In the genomic region with DNA sequence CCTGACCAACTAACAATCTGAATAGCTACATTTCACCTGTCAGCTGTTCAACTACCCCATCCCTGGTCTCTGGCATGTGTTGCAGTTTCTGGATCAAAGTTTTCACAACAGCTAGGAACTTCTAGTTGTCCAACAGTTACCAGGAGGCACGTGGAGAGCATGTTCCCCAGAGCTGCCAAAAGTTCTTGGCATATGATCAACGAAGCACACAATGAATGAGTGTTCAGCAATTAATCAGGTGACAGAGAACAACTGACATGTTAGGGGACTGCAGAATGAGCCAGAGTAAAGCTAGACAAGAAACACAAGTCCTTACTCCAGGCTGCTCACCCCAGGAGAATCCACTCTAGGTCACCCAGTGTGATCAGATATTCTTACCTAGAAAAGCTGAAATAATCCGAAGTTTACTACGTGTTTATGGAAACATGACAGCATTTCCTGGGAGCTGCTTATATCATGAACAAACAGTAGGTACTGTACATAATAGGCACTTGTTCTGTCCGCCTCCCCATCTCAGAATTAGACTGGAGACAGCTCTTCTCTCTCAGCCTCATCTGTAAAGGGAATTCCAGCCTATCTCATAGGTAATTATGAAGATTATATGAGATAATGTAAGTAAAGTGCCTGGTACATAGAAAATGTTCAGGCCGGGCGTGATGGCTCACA, we compare ENCODE assay signal across 11 cellular contexts. TPM values are rescaled to one million over a fixed set of nuclear protein-coding genes. Genes with fewer than 3 reads are reported as not detected.
DNase-seq lines count a peak whose midpoint lies in the region; ATAC-seq, FAIRE-seq and TF ChIP-seq lines count a peak whose summit lies in the region.
"Had no signal": no experiment of that assay in that cellular context is flagged by ENCODE, and none has a peak within 500 bp of the region (broad histone marks: within the 10 kb centered on the region; RNA-seq: fewer than 3 reads in every experiment).

No MANE protein-coding gene starts in this region.

- H3K36me3 ChIP-seq in K562 (ENCODE audit: control insufficient read depth, insufficient read depth, low read length), result no peaks in the 10 kb centered on the region
- no peaks in the 10 kb centered on the region for H3K36me3 ChIP-seq in kidney (ENCODE audit: control insufficient read depth in 1 of 2, insufficient read depth in 2 of 2, low read length in 2 of 2)

- intact Hi-C loops in K562 (cut with micrococcal nuclease), result no loop called here
- intact Hi-C loops in kidney (cut with DNase I), result no loop called here

- H3K4me1 ChIP-seq in K562 (replicated peaks in 1 of 2; ENCODE audit: control insufficient read depth in 2 of 2, insufficient read depth in 2 of 2, low read length in 2 of 2), result no peaks in the 10 kb centered on the region
- peaks cover 4 to 5% of the 10 kb centered on the region in 2 donors for H3K4me1 ChIP-seq in kidney (ENCODE audit: control insufficient read depth in 1 of 2, insufficient read depth in 1 of 2, low read depth in 1 of 2, low read length in 2 of 2)

- no peak overlapping the region for H3K4me2 ChIP-seq in K562 (ENCODE audit: insufficient read depth, low read length)

- WGBS in K562 (ENCODE audit: insufficient coverage, low coverage, missing lambda C conversion rate), result 6% methylated on average over 7 of the region's 7 CpGs

- H3K27ac ChIP-seq in K562 (ENCODE audit: extremely low read depth, low read depth, low read length) (no peak overlapping the region), kidney (ENCODE audit: low read depth in 2 of 2, low read length in 2 of 2) (no peak overlapping the region), substantia nigra (ENCODE audit: low read depth, low read length, poor library complexity, severe bottlenecking) (peak overlapping the region; percentile 26)

- CTCF ChIA-PET in K562 (lab: Yijun Ruan, JAX; ENCODE audit: low intra/inter-chr PET ratio), result no interaction called here

- H3K9me3 ChIP-seq in K562 (replicated peaks; ENCODE audit: control insufficient read depth, insufficient read depth, low read depth, low read length) (no peaks in the 10 kb centered on the region), kidney (ENCODE audit: control insufficient read depth in 1 of 2, low read length in 2 of 2) (peaks cover 0 to 7% of the 10 kb centered on the region in 2 donors)

- TF ChIP-seq POLR2A in K562 (conservative IDR thresholded peaks at IDR 0.05), result no peak

- in situ Hi-C loops in K562 (cut with MboI), result no loop called here

- H4K20me1 ChIP-seq in K562 (replicated peaks; ENCODE audit: control insufficient read depth, insufficient read depth, low read length), result no peaks in the 10 kb centered on the region

- no peak overlapping the region for H2AFZ ChIP-seq in K562 (ENCODE audit: low read depth, low read length)

- H3K27me3 ChIP-seq in K562 (ENCODE audit: control insufficient read depth in 2 of 2, insufficient read depth in 2 of 2, low read length in 2 of 2), result no peaks in the 10 kb centered on the region; a peak in 1 of 5 replicates

- H3K9ac ChIP-seq in K562 (ENCODE audit: insufficient read depth in 1 of 2, low read depth in 2 of 2, low read length in 2 of 2), result no peak overlapping the region
- H3K9ac ChIP-seq in kidney (ENCODE audit: low read length in 2 of 2), result no peak overlapping the region

- TF ChIP-seq RAD21 in K562 (CRISPR knock-in tag; conservative IDR thresholded peaks at IDR 0.05 in 1 of 2, IDR thresholded peaks at IDR 0.05 in 1 of 2), result no peak

- TF ChIP-seq CTCF in K562 (IDR thresholded peaks at IDR 0.05 in 2 of 3, conservative IDR thresholded peaks at IDR 0.05 in 1 of 3; ENCODE audit: insufficient read depth in 2 of 3, low read depth in 1 of 3, low read length in 3 of 3) (no peak), kidney (IDR thresholded peaks at IDR 0.05; ENCODE audit: borderline replicate concordance, extremely low read depth, insufficient read depth) (no peak)

- BruUV-seq in K562 (replicated peaks; lab: Mats Ljungman, UMichigan), result no TSS peak

- FAIRE-seq in K562 (lab: Jason Lieb, UNC) (no peak), kidney (lab: Jason Lieb, UNC) (peak; percentile 29)
- FAIRE-seq: TTC549 had no signal

- no peak for TF ChIP-seq EP300 in K562 (IDR thresholded peaks at IDR 0.05; ENCODE audit: low read length)

- POLR2A ChIA-PET in K562 (lab: Yijun Ruan, JAX), result interaction anchor here (1.1 kb wide), 2 partner anchors 9 to 155 kb away, joined by 3 to 4 read pairs; no protein-coding TSS in a partner anchor

- H3K9me1 ChIP-seq in K562 (ENCODE audit: control insufficient read depth, insufficient read depth, low read length), result no peaks in the 10 kb centered on the region

- DNase-seq in LoVo (ENCODE audit: low spot score) (peak; percentile 0), K562 (ENCODE audit: extremely low read depth in 1 of 4, low spot score in 3 of 4) (no peak), kidney (peak; percentile 22), substantia nigra (lab: John Stamatoyannopoulos, UW) (peak in 26 of 49 donors; percentile 2 to 67 (median 14)), SIG-M5 (lab: John Stamatoyannopoulos, UW) (no peak)
- DNase-seq: naive B cell, NCI-H1048 had no signal

- ATAC-seq in K562 (no peak), HG02840 (IDR thresholded peaks at IDR 0.05; ENCODE audit: low FRiP score, unreplicated experiment) (no peak), GM21526 (IDR thresholded peaks at IDR 0.05; ENCODE audit: low FRiP score, unreplicated experiment) (no peak), GM19397 (IDR thresholded peaks at IDR 0.05; ENCODE audit: unreplicated experiment) (no peak)

- H3K4me3 ChIP-seq in K562, result no peak overlapping the region
- H3K4me3 ChIP-seq in kidney (ENCODE audit: low read length in 2 of 2), result no peak overlapping the region

- H3K79me2 ChIP-seq in K562 (ENCODE audit: control insufficient read depth, insufficient read depth, low read length), result no peaks in the 10 kb centered on the region

TF ChIP-seq in K562, 482 proteins besides CTCF, POLR2A, EP300 and RAD21 (continues in another document):
- TF ChIP-seq GTF2E2 (tag; IDR thresholded peaks at IDR 0.05), result no peak
- TF ChIP-seq, protein P1, sequence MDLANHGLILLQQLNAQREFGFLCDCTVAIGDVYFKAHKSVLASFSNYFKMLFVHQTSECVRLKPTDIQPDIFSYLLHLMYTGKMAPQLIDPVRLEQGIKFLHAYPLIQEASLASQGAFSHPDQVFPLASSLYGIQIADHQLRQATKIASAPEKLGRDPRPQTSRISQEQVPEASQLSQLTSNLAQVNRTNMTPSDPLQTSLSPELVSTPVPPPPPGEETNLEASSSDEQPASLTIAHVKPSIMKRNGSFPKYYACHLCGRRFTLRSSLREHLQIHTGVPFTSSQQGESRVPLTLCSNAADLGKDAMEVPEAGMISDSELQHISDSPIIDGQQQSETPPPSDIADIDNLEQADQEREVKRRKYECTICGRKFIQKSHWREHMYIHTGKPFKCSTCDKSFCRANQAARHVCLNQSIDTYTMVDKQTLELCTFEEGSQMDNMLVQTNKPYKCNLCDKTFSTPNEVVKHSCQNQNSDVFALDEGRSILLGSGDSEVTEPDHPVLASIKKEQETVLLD (IDR thresholded peaks at IDR 0.05), result no peak
- TF ChIP-seq, protein P2, sequence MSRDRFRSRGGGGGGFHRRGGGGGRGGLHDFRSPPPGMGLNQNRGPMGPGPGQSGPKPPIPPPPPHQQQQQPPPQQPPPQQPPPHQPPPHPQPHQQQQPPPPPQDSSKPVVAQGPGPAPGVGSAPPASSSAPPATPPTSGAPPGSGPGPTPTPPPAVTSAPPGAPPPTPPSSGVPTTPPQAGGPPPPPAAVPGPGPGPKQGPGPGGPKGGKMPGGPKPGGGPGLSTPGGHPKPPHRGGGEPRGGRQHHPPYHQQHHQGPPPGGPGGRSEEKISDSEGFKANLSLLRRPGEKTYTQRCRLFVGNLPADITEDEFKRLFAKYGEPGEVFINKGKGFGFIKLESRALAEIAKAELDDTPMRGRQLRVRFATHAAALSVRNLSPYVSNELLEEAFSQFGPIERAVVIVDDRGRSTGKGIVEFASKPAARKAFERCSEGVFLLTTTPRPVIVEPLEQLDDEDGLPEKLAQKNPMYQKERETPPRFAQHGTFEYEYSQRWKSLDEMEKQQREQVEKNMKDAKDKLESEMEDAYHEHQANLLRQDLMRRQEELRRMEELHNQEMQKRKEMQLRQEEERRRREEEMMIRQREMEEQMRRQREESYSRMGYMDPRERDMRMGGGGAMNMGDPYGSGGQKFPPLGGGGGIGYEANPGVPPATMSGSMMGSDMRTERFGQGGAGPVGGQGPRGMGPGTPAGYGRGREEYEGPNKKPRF (IDR thresholded peaks at IDR 0.05; ENCODE audit: low read depth, low read length), result no peak
- no peak for TF ChIP-seq ZNF445 (CRISPR knock-in tag; IDR thresholded peaks at IDR 0.05; ENCODE audit: low read depth)
- no peak for TF ChIP-seq GATA2 (CRISPR knock-in tag; IDR thresholded peaks at IDR 0.05)
- TF ChIP-seq, protein P3, sequence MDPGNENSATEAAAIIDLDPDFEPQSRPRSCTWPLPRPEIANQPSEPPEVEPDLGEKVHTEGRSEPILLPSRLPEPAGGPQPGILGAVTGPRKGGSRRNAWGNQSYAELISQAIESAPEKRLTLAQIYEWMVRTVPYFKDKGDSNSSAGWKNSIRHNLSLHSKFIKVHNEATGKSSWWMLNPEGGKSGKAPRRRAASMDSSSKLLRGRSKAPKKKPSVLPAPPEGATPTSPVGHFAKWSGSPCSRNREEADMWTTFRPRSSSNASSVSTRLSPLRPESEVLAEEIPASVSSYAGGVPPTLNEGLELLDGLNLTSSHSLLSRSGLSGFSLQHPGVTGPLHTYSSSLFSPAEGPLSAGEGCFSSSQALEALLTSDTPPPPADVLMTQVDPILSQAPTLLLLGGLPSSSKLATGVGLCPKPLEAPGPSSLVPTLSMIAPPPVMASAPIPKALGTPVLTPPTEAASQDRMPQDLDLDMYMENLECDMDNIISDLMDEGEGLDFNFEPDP (CRISPR knock-in tag; IDR thresholded peaks at IDR 0.05), result no peak

RNA-seq across cellular contexts. Expression of a gene that starts 50.6 kb away (rescaled TPM):
- total RNA-seq in K562 (2011; cell fraction: chromatin; rRNA removed; ENCODE audit: low replicate concordance), result 0.46 and 1.2 TPM in 2 replicates
- 0.17 and 0.79 TPM in 2 replicates for total RNA-seq in K562 (2011; cell fraction: nucleolus; rRNA removed)
- 0.61 and 1.0 TPM in 2 replicates for total RNA-seq in K562 (2011; cell fraction: nucleoplasm; rRNA removed)
- 0.91 and 1.0 TPM in 2 replicates for total RNA-seq in K562 (2014; rRNA removed)
- 1.1 and 1.2 TPM in 2 replicates for total RNA-seq in K562 (2014; rRNA removed; fragmentation: Illumina TruSeq; extraction: Trizol)
- total RNA-seq in K562 (2015; rRNA removed; fragmentation: Illumina TruSeq; extraction: Trizol), result 0.98 and 1.3 TPM in 2 replicates
- total RNA-seq in K562 (2021), result 0.91 and 1.2 TPM in 2 replicates
- polyA plus RNA-seq in K562 (2011; rRNA removed), result 0.49 and 0.85 TPM in 2 replicates
- polyA plus RNA-seq in K562 (2011; cell fraction: cytosol; rRNA removed), result 0.28 and 0.51 TPM in 2 replicates
- 0.48 and 0.82 TPM in 2 replicates for polyA plus RNA-seq in K562 (2011; cell fraction: nucleus; rRNA removed)
- 0.85 and 1.0 TPM in 2 replicates for polyA plus RNA-seq in K562 (2012)
- polyA plus RNA-seq in K562 (2014; fragmentation: Illumina TruSeq; extraction: Trizol), result 1.3 and 1.5 TPM in 2 replicates
- 1 to 10 TPM in 1 of 2 experiments, under 1 TPM in 1; 0.45 to 1.0 TPM for polyA plus RNA-seq in K562 (2014; fragmentation: Nextera tagmentation; extraction: Ambion mirVana)
- 0.64 and 2.0 TPM in 2 replicates for polyA plus RNA-seq in K562 (2014; rRNA removed)
- polyA minus RNA-seq in K562 (2011; rRNA and poly(A)+ RNA removed), result 0.98 and 1.1 TPM in 2 replicates
- 0.36 and 0.67 TPM in 2 replicates for polyA minus RNA-seq in K562 (2011; cell fraction: cytosol; rRNA and poly(A)+ RNA removed)
- polyA minus RNA-seq in K562 (2011; cell fraction: nucleus; rRNA and poly(A)+ RNA removed), result 0.40 and 0.67 TPM in 2 replicates
- 9.9 TPM for total RNA-seq in kidney
- 5.9 TPM for polyA plus RNA-seq in kidney (ENCODE audit: insufficient read depth, low read depth, low replicate concordance)

Comparison
In these comparisons a context has a peak if more than half of its experiments do, and no peak if none do; other contexts are left out.
1. DNase-seq: peak in LoVo (single experiment), kidney (single experiment) and substantia nigra (26 of 49); none in K562 (0 of 4) and SIG-M5 (single experiment).